ENCODE assay signal across 1 cellular context in the genomic region with DNA sequence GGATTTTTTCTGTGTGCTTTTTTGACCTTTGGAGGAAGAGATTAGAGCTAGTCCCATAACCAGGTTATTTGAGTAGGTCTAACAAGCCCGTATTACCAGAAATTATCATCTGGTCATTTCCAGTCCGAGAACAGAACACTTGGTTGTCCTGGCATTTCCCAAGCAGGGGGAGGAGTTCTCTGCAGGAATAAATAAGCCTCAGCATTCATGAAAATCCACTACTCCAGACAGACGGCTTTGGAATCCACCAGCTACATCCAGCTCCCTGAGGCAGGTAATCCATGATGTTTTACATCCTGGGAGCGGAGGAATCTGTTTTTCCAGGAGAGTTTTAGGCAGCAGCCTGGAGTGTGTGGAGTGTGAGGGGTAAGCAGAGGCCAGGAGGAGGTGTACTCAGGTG.
A peak's percentile ranks its signal among the peaks of the same experiment; 100 is the strongest.
TF ChIP-seq lines count a peak whose summit lies in the region.

Gene SERPINA3 (plus strand): TSS at position 218 of the 400 bp plus-strand sequence. CDS start 2,051 bp downstream, outside the sequence.

TF ChIP-seq in HepG2, 621 proteins besides CTCF, POLR2A, EP300 and RAD21 (continued from another document and continues in another):
- TF ChIP-seq, protein P1, sequence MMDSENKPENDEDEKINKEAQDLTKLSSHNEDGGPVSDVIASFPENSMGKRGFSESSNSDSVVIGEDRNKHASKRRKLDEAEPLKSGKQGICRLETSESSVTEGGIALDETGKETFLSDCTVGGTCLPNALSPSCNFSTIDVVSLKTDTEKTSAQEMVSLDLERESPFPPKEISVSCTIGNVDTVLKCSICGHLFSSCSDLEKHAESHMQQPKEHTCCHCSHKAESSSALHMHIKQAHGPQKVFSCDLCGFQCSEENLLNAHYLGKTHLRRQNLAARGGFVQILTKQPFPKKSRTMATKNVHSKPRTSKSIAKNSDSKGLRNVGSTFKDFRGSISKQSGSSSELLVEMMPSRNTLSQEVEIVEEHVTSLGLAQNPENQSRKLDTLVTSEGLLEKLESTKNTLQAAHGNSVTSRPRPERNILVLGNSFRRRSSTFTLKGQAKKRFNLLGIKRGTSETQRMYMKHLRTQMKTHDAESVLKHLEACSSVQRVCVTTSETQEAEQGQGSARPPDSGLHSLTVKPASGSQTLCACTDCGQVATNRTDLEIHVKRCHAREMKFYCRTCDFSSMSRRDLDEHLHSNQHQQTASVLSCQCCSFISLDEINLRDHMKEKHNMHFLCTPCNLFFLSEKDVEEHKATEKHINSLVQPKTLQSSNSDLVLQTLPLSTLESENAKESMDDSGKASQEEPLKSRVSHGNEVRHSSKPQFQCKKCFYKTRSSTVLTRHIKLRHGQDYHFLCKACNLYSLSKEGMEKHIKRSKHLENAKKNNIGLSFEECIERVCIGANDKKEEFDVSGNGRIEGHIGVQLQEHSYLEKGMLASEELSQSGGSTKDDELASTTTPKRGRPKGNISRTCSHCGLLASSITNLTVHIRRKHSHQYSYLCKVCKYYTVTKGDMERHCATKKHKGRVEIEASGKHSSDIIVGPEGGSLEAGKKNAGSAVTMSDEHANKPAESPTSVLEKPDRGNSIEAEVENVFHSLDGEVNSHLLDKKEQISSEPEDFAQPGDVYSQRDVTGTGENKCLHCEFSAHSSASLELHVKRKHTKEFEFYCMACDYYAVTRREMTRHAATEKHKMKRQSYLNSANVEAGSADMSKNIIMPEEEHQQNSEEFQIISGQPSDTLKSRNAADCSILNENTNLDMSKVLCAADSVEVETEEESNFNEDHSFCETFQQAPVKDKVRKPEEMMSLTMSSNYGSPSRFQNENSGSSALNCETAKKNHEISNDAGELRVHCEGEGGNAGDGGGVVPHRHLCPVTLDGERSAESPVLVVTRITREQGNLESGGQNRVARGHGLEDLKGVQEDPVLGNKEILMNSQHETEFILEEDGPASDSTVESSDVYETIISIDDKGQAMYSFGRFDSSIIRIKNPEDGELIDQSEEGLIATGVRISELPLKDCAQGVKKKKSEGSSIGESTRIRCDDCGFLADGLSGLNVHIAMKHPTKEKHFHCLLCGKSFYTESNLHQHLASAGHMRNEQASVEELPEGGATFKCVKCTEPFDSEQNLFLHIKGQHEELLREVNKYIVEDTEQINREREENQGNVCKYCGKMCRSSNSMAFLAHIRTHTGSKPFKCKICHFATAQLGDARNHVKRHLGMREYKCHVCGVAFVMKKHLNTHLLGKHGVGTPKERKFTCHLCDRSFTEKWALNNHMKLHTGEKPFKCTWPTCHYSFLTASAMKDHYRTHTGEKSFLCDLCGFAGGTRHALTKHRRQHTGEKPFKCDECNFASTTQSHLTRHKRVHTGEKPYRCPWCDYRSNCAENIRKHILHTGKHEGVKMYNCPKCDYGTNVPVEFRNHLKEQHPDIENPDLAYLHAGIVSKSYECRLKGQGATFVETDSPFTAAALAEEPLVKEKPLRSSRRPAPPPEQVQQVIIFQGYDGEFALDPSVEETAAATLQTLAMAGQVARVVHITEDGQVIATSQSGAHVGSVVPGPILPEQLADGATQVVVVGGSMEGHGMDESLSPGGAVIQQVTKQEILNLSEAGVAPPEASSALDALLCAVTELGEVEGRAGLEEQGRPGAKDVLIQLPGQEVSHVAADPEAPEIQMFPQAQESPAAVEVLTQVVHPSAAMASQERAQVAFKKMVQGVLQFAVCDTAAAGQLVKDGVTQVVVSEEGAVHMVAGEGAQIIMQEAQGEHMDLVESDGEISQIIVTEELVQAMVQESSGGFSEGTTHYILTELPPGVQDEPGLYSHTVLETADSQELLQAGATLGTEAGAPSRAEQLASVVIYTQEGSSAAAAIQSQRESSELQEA (CRISPR knock-in tag; IDR thresholded peaks at IDR 0.05; ENCODE audit: not compliant biosample characterization) = no peak
- TF ChIP-seq NFE2L1 (CRISPR knock-in tag; IDR thresholded peaks at IDR 0.05; ENCODE audit: borderline replicate concordance) (no peak), CBX5 (CRISPR knock-in tag; IDR thresholded peaks at IDR 0.05; ENCODE audit: borderline replicate concordance) (0 out of 2 replicates have a peak, but pooled peaks have one; percentile 16), STAG1 (CRISPR knock-in tag; IDR thresholded peaks at IDR 0.05) (0 out of 2 replicates have a peak, but pooled peaks have one; percentile 8), AGO1 (IDR thresholded peaks at IDR 0.05; ENCODE audit: low read depth, low read length, poor library complexity, severe bottlenecking) (no peak), MED13 (CRISPR knock-in tag; IDR thresholded peaks at IDR 0.05) (peak; percentile 72), ZNF589 (CRISPR knock-in tag; conservative IDR thresholded peaks at IDR 0.05) (no peak), HOXA3 (CRISPR knock-in tag; IDR thresholded peaks at IDR 0.05) (no peak), ZBTB43 (CRISPR knock-in tag; conservative IDR thresholded peaks at IDR 0.05) (peak; percentile 32; the same call in 1 of the 2 replicates), SPEN (CRISPR knock-in tag; IDR thresholded peaks at IDR 0.05; ENCODE audit: low read depth) (no peak), PTBP1 (IDR thresholded peaks at IDR 0.05; ENCODE audit: low read depth, low read length, poor library complexity, severe bottlenecking) (no peak), MED1 (CRISPR knock-in tag; IDR thresholded peaks at IDR 0.05) (peak; percentile 75; the same call in 1 of the 2 replicates), ZMYM3 (CRISPR knock-in tag; IDR thresholded peaks at IDR 0.05) (no peak; the same call in 1 of the 2 replicates), MLLT10 (CRISPR knock-in tag; IDR thresholded peaks at IDR 0.05) (no peak), MXD1 (CRISPR knock-in tag; IDR thresholded peaks at IDR 0.05) (no peak), GATAD2A (CRISPR knock-in tag; IDR thresholded peaks at IDR 0.05) (peak; percentile 68; the same call in 1 of the 2 replicates), ZNF441 (CRISPR knock-in tag; IDR thresholded peaks at IDR 0.05; ENCODE audit: borderline replicate concordance) (no peak), AHR (CRISPR knock-in tag; IDR thresholded peaks at IDR 0.05) (no peak), NCOA2 (CRISPR knock-in tag; IDR thresholded peaks at IDR 0.05) (peak; percentile 96), CREB1 (IDR thresholded peaks at IDR 0.05) (no peak), CREB1 (CRISPR knock-in tag; IDR thresholded peaks at IDR 0.05) (peak; percentile 47; the same call in 1 of the 2 replicates), ZNF646 (CRISPR knock-in tag; IDR thresholded peaks at IDR 0.05) (no peak), SIN3A (IDR thresholded peaks at IDR 0.05; ENCODE audit: borderline replicate concordance, low read depth, low read length) (no peak)
- TF ChIP-seq, protein P2, sequence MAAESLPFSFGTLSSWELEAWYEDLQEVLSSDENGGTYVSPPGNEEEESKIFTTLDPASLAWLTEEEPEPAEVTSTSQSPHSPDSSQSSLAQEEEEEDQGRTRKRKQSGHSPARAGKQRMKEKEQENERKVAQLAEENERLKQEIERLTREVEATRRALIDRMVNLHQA (CRISPR knock-in tag; IDR thresholded peaks at IDR 0.05) = no peak
- TF ChIP-seq, protein P3, sequence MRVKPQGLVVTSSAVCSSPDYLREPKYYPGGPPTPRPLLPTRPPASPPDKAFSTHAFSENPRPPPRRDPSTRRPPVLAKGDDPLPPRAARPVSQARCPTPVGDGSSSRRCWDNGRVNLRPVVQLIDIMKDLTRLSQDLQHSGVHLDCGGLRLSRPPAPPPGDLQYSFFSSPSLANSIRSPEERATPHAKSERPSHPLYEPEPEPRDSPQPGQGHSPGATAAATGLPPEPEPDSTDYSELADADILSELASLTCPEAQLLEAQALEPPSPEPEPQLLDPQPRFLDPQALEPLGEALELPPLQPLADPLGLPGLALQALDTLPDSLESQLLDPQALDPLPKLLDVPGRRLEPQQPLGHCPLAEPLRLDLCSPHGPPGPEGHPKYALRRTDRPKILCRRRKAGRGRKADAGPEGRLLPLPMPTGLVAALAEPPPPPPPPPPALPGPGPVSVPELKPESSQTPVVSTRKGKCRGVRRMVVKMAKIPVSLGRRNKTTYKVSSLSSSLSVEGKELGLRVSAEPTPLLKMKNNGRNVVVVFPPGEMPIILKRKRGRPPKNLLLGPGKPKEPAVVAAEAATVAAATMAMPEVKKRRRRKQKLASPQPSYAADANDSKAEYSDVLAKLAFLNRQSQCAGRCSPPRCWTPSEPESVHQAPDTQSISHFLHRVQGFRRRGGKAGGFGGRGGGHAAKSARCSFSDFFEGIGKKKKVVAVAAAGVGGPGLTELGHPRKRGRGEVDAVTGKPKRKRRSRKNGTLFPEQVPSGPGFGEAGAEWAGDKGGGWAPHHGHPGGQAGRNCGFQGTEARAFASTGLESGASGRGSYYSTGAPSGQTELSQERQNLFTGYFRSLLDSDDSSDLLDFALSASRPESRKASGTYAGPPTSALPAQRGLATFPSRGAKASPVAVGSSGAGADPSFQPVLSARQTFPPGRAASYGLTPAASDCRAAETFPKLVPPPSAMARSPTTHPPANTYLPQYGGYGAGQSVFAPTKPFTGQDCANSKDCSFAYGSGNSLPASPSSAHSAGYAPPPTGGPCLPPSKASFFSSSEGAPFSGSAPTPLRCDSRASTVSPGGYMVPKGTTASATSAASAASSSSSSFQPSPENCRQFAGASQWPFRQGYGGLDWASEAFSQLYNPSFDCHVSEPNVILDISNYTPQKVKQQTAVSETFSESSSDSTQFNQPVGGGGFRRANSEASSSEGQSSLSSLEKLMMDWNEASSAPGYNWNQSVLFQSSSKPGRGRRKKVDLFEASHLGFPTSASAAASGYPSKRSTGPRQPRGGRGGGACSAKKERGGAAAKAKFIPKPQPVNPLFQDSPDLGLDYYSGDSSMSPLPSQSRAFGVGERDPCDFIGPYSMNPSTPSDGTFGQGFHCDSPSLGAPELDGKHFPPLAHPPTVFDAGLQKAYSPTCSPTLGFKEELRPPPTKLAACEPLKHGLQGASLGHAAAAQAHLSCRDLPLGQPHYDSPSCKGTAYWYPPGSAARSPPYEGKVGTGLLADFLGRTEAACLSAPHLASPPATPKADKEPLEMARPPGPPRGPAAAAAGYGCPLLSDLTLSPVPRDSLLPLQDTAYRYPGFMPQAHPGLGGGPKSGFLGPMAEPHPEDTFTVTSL (CRISPR knock-in tag; IDR thresholded peaks at IDR 0.05; ENCODE audit: borderline replicate concordance) = no peak
- TF ChIP-seq, protein P4, sequence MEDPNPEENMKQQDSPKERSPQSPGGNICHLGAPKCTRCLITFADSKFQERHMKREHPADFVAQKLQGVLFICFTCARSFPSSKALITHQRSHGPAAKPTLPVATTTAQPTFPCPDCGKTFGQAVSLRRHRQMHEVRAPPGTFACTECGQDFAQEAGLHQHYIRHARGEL (CRISPR knock-in tag; IDR thresholded peaks at IDR 0.05) = no peak
